In the genomic region with DNA sequence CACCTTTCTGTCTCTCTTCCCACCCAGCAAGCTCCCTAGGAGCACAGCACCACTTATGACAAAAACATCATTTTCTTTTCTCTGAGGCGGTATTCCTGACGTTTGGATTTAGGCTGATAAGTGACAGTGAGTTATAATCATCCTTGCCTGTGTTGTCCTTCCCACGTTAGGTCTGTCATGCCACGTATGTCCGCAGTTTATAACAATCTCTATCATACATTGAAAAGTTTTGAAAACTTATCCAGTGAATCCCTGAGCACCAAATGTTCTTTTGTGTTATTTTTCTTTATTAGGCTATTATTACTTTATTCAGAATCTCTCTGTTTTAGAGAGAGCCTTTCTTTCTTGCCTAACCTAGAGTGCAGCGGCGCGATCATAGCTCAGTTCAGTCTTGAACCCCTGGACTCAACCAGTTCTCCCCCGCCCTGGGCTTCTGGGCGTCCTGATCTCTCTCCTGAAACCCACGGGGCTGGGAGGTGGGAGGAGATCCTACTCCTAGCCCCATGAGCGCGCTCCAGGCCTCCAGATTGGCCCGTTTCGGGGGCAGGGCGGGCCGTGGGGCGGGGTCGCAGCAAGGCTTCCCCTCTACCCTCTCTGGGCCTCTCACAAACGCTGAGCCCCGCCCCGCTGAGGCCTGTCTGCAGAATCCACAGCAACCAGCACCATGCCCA, we compare ENCODE assay signal across 8 cellular contexts. TPM values are rescaled to one million over a fixed set of nuclear protein-coding genes. Genes with fewer than 3 reads are reported as not detected.
DNase-seq lines count a peak whose midpoint lies in the region; ATAC-seq and TF ChIP-seq lines count a peak whose summit lies in the region.

GSTM2 (plus strand) TSS at position 606 of the 671 bp plus-strand sequence; CDS start at position 665, 59 bp downstream.

- peaks cover 3 to 11% of the 10 kb centered on the region in 2 donors for H3K4me1 ChIP-seq in duodenal mucosa (ENCODE audit: control insufficient read depth in 1 of 2, insufficient read depth in 2 of 2, low read length in 2 of 2)
- H3K4me1 ChIP-seq in lung (ENCODE audit: control insufficient read depth in 2 of 2, insufficient read depth in 2 of 2, low read length in 2 of 2): no peaks in the 10 kb centered on the region

- H3K27me3 ChIP-seq in GM06990 (replicated peaks; ENCODE audit: control insufficient read depth, insufficient read depth, low read length): no peaks in the 10 kb centered on the region
- no peaks in the 10 kb centered on the region for H3K27me3 ChIP-seq in duodenal mucosa (ENCODE audit: control insufficient read depth in 1 of 2, insufficient read depth in 2 of 2, low read length in 2 of 2)
- H3K27me3 ChIP-seq in lung (ENCODE audit: control insufficient read depth, insufficient read depth): no peaks in the 10 kb centered on the region

- H3K4me3 ChIP-seq in GM06990 (replicated peaks; ENCODE audit: low read depth, low read length): peak within 1 kb of the TSS; percentile 48
- H3K4me3 ChIP-seq in duodenal mucosa (ENCODE audit: low read depth in 1 of 2, low read length in 2 of 2): peak within 1 kb of the TSS; percentile 62 to 66
- peak within 1 kb of the TSS; percentile 47 for H3K4me3 ChIP-seq in lung

- 13% methylated on average over 22 of the region's 22 CpGs for WGBS in lung, 2 donors

- H3K9ac ChIP-seq in duodenal mucosa (ENCODE audit: low read depth in 1 of 2, low read length in 2 of 2): peak within 1 kb of the TSS; percentile 38 to 48

- ATAC-seq in HG02571 (IDR thresholded peaks at IDR 0.05; ENCODE audit: unreplicated experiment): peak; percentile 92
- peak; percentile 97 for ATAC-seq in lung (ENCODE audit: insufficient read depth, low FRiP score)

- DNase-seq in GM06990 (ENCODE audit: extremely low read depth, insufficient read length): peak; percentile 85
- DNase-seq in NCI-H2171 (lab: John Stamatoyannopoulos, UW): peak; percentile 81
- peak; percentile 92 to 93 for DNase-seq in activated CD4-positive, alpha-beta T cell treated with anti-CD3 and anti-CD28 coated beads, Interleukin-2, amount 50 U/mL, for 48 hours
- DNase-seq in lung (ENCODE audit: low spot score): peak; percentile 92
- DNase-seq in stimulated activated CD4-positive, alpha-beta T cell treated with anti-CD3 and anti-CD28 coated beads, Interleukin-4, amount 100 ng/mL, for 4 hours: peak; percentile 77 to 81
- no peak for DNase-seq in NCI-H1930 (lab: John Stamatoyannopoulos, UW)

- no peak within 1 kb of the TSS for H3K27ac ChIP-seq in duodenal mucosa (ENCODE audit: low read depth, low read length)
- H3K27ac ChIP-seq in lung (ENCODE audit: low read depth in 1 of 2, low read length in 1 of 2): no peak within 1 kb of the TSS

- H3K36me3 ChIP-seq in GM06990 (ENCODE audit: control insufficient read depth, insufficient read depth, low read length) (no peaks in the 10 kb centered on the region), duodenal mucosa (ENCODE audit: control insufficient read depth in 1 of 2, insufficient read depth in 2 of 2, low read length in 2 of 2) (no peaks in the 10 kb centered on the region), lung (ENCODE audit: control insufficient read depth in 2 of 2, insufficient read depth in 2 of 2, low read length in 2 of 2) (peaks cover 0 to 1% of the 10 kb centered on the region in 2 donors)

- H3K9me3 ChIP-seq in duodenal mucosa (ENCODE audit: control insufficient read depth in 1 of 2, low read length in 2 of 2) (no peaks in the 10 kb centered on the region), lung (ENCODE audit: control insufficient read depth in 2 of 2, insufficient read depth in 1 of 2, low read length in 1 of 2) (no peaks in the 10 kb centered on the region)

- no peak for TF ChIP-seq CTCF in GM06990 (IDR thresholded peaks at IDR 0.05; ENCODE audit: insufficient read depth, low read length, poor library complexity, severe bottlenecking)
- TF ChIP-seq CTCF in lung (IDR thresholded peaks at IDR 0.05; ENCODE audit: control extremely low read depth, extremely low read depth): no peak

RNA-seq across cellular contexts. Expression of gene GSTM2, which starts in this region (rescaled TPM):
- total RNA-seq in lung: 100 to 1,000 TPM in 1 of 2 donors, 10 to 100 TPM in 1; 27.6 to 106 TPM
- 10 to 100 TPM in 1 of 2 donors, 1 to 10 TPM in 1; 7.7 to 51.7 TPM for polyA plus RNA-seq in lung

Comparison
In these comparisons a context has a peak if more than half of its experiments do, and no peak if none do; other contexts are left out.
1. DNase-seq: peak in GM06990 (single experiment), NCI-H2171 (single experiment), activated CD4-positive, alpha-beta T cell treated with anti-CD3 and anti-CD28 coated beads, Interleukin-2, amount 50 U/mL, for 48 hours (2 of 2), lung (single experiment) and stimulated activated CD4-positive, alpha-beta T cell treated with anti-CD3 and anti-CD28 coated beads, Interleukin-4, amount 100 ng/mL, for 4 hours (2 of 2); none in NCI-H1930 (0 of 2).
2. Peak in every context shown above with its lines, with median percentiles within 50 percentile points of each other: H3K4me3 ChIP-seq.